8 cellular contexts compared by ENCODE assay signal in the genomic region with DNA sequence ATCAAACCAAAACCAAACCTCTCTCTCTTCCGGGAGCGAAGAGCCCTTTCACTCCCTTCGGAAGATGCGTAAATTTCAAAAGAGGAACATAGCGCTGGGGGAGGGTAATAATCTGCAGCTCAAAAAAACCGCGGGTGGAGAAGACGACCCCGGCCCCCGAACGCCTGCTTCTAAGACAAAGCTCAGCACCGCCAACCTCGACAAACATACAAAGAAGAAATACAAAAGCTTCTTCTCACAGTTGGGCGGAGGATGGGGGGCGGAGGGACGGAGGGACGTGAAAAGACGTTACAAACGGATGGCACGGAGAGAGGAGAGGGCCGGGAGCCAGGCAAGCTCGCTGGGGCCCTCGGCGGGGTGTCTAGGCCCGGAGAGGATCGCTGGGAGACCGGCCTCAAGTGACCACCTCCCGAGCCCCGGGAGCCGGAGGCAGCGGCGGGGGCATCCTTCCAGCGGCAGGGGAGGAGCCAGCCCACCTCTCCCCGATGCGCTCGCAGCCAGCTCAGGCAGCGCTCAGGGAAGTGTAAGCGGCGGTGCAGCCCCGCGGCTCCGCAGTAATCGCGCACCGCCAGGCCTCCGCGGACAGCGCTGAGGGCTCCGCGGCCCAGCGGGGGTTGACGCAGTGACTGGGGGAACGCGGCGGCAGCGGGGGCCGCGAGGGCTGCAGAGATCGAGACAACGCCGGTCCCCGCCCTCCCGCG. TPM values are rescaled to one million over a fixed set of nuclear protein-coding genes. Genes with fewer than 3 reads are reported as not detected.
DNase-seq lines count a peak whose midpoint lies in the region; ATAC-seq, FAIRE-seq and TF ChIP-seq lines count a peak whose summit lies in the region.

No MANE protein-coding gene starts in this region.

- H3K4me3 Mint-ChIP-seq in T-cell, result peak overlapping the region; percentile 91 to 99 (median 99)

- H3K36me3 ChIP-seq in GM12878 (ENCODE audit: control insufficient read depth in 2 of 2, insufficient read depth in 2 of 2, low read length in 1 of 2) (no peaks in the 10 kb centered on the region), iPS-18a (ENCODE audit: control insufficient read depth, low read depth, low read length) (no peaks in the 10 kb centered on the region)

- peaks cover 46% of the 10 kb centered on the region for H3K79me2 ChIP-seq in GM12878 (ENCODE audit: control insufficient read depth, insufficient read depth, low read length)

- H3K27ac Mint-ChIP-seq in T-cell, result peak overlapping the region; percentile 79 to 89

- H3K27me3 Mint-ChIP-seq in T-cell, result no peaks in the 10 kb centered on the region

- peak overlapping the region; percentile 98 for H3K4me3 ChIP-seq in GM12878
- H3K4me3 ChIP-seq in iPS-18a (ENCODE audit: low read length), result peak overlapping the region; percentile 69
- peak overlapping the region; percentile 84 for H3K4me3 ChIP-seq in skeletal muscle cell (ENCODE audit: low read depth, low read length)

- intact Hi-C loops in GM12878 (cut with micrococcal nuclease; ENCODE audit: unreplicated experiment), result loop anchor here (5.0 kb wide), 2 partner anchors 301 to 534 kb away; partner anchors contain the start of genes KDM7A and MRPS33

- no peaks in the 10 kb centered on the region for H3K27me3 ChIP-seq in GM12878 (replicated peaks in 1 of 2; ENCODE audit: control insufficient read depth in 2 of 2, insufficient read depth in 2 of 2, low read length in 1 of 2)
- no peaks in the 10 kb centered on the region for H3K27me3 ChIP-seq in iPS-18a (ENCODE audit: control insufficient read depth, insufficient read depth, low read length)

- H3K4me1 Mint-ChIP-seq in T-cell, result peaks cover 22 to 33% (median 33%) of the 10 kb centered on the region in 3 donors

- no peak for TF ChIP-seq CTCF in GM12878 (IDR thresholded peaks at IDR 0.05 in 2 of 3, conservative IDR thresholded peaks at IDR 0.05 in 1 of 3; ENCODE audit: control insufficient read depth in 2 of 3, extremely low read depth in 1 of 3, insufficient read depth in 1 of 3, low read depth in 3 of 3, low read length in 3 of 3)

- no peaks in the 10 kb centered on the region for H3K9me3 Mint-ChIP-seq in T-cell

- RAD21 ChIA-PET in GM12878 (lab: Charles Lee; ENCODE audit: unreplicated experiment), result interaction anchor here (0.7 to 2.0 kb wide), 7 partner anchors 11 to 534 kb away, joined by 3 to 8 read pairs (median 5); partner anchors contain the start of gene SLC37A3

- H3K27ac ChIP-seq in GM12878 (ENCODE audit: control insufficient read depth, insufficient read depth) (peak overlapping the region; percentile 76), iPS-18a (ENCODE audit: low read length) (peak overlapping the region; percentile 28)

- POLR2A ChIA-PET in T-cell (lab: Charles Lee) (interaction anchor here (0.6 to 0.7 kb wide), 5 partner anchors 24 to 990 kb away, joined by 3 to 7 read pairs (median 3); no protein-coding TSS in a partner anchor), GM12878 (lab: Charles Lee) (interaction anchor here (0.6 to 1.4 kb wide), 4 partner anchors 10 to 46 kb away, joined by 3 to 4 read pairs (median 3); no protein-coding TSS in a partner anchor)

- H4K20me1 ChIP-seq in GM12878 (ENCODE audit: control insufficient read depth, insufficient read depth), result peaks cover 4% of the 10 kb centered on the region

- H2AFZ ChIP-seq in GM12878 (ENCODE audit: control insufficient read depth, low read depth, low read length), result peak overlapping the region; percentile 48; the same call in 1 of the 2 replicates

- no peak for FAIRE-seq in GM12878 (lab: Jason Lieb, UNC)

- no peak for TF ChIP-seq RAD21 in GM12878 (IDR thresholded peaks at IDR 0.05; ENCODE audit: insufficient read depth, low read depth, low read length)

- WGBS in GM12878 (ENCODE audit: insufficient coverage, insufficient replicate concordance, low lambda C conversion rate, missing lambda C conversion rate), result under 1% methylated on average over 42 of the region's 64 CpGs

- ATAC-seq in GM21723 (IDR thresholded peaks at IDR 0.05; ENCODE audit: unreplicated experiment), result peak; percentile 27
- peak; percentile 42 to 52 (median 48) for ATAC-seq in T-cell (replicated peaks in 1 of 4)
- ATAC-seq in GM12878, result peak; percentile 54

- CTCF ChIA-PET in T-cell (lab: Charles Lee), result interaction anchor here (0.6 to 3.9 kb wide), 9 partner anchors 11 to 537 kb away, joined by 3 to 44 read pairs (median 6); partner anchors contain the start of gene MRPS33 (in 1 of the 2)
- CTCF ChIA-PET in GM12878 (lab: Yijun Ruan, JAX), result interaction anchor here (0.6 to 5.2 kb wide), 7 partner anchors 14 to 1044 kb away, joined by 3 to 67 read pairs (median 3); partner anchors contain the start of gene KDM7A

- peak overlapping the region; percentile 82 for H3K9ac ChIP-seq in GM12878 (ENCODE audit: control insufficient read depth, insufficient read depth, low read length)
- peak overlapping the region; percentile 79 for H3K9ac ChIP-seq in iPS-18a (ENCODE audit: low read length)

- peaks cover 4% of the 10 kb centered on the region for H3K36me3 Mint-ChIP-seq in T-cell

- peaks cover 13% of the 10 kb centered on the region for H3K4me1 ChIP-seq in GM12878 (ENCODE audit: control insufficient read depth, insufficient read depth, low read length)
- peaks cover 14% of the 10 kb centered on the region for H3K4me1 ChIP-seq in iPS-18a (ENCODE audit: control insufficient read depth, low read depth, low read length)

- no peak for TF ChIP-seq EP300 in GM12878 (IDR thresholded peaks at IDR 0.05; ENCODE audit: borderline replicate concordance in 1 of 2, control insufficient read depth in 1 of 2, low read depth in 2 of 2, low read length in 2 of 2)

- peak overlapping the region; percentile 90; the same call in 1 of the 2 replicates for H3K4me2 ChIP-seq in GM12878 (ENCODE audit: control insufficient read depth, insufficient read depth)

- SMC1A ChIA-PET in GM12878 (lab: Charles Lee; ENCODE audit: uncharacterized antibody, unreplicated experiment), result interaction anchor here (0.8 to 3.9 kb wide), 7 partner anchors 10 to 876 kb away, joined by 3 to 27 read pairs (median 3); no protein-coding TSS in a partner anchor

- H3K9me3 ChIP-seq in GM12878 (replicated peaks; ENCODE audit: control insufficient read depth, insufficient read depth, low read length), result no peaks in the 10 kb centered on the region
- no peaks in the 10 kb centered on the region for H3K9me3 ChIP-seq in iPS-18a (ENCODE audit: control insufficient read depth, low read depth, low read length)

- no peak for TF ChIP-seq POLR2A in GM12878 (IDR thresholded peaks at IDR 0.05; ENCODE audit: low read depth, low read length)

- DNase-seq in ELR (ENCODE audit: low read depth), result peak; percentile 53
- DNase-seq in KBM-7, result peak; percentile 82
- peak in 33 of 34 experiments; percentile 2 to 64 (median 35) for DNase-seq in T-cell
- no peak for DNase-seq in GM12878 (ENCODE audit: low read depth, low spot score)
- DNase-seq in skeletal muscle cell (ENCODE audit: low read depth), result peak; percentile 12
- DNase-seq in ecto neural progenitor cell (ENCODE audit: low spot score), result no peak

- no TSS peak for BruUV-seq in GM12878 (replicated peaks; lab: Mats Ljungman, UMichigan)

- in situ Hi-C loops in KBM-7 (cut with MboI; ENCODE audit: low pct_unique_long_range_greater_than_20kb, low sequenced_read_pairs), result no loop called here
- in situ Hi-C loops in GM12878 (cut with MboI), result no loop called here

TF ChIP-seq in GM12878, 131 proteins besides CTCF, POLR2A, EP300 and RAD21 (continues in another document):
- TF ChIP-seq CREB1 (IDR thresholded peaks at IDR 0.05; ENCODE audit: low read depth) (no peak), LARP7 (IDR thresholded peaks at IDR 0.05) (peak; percentile 84)
- TF ChIP-seq, protein P1, sequence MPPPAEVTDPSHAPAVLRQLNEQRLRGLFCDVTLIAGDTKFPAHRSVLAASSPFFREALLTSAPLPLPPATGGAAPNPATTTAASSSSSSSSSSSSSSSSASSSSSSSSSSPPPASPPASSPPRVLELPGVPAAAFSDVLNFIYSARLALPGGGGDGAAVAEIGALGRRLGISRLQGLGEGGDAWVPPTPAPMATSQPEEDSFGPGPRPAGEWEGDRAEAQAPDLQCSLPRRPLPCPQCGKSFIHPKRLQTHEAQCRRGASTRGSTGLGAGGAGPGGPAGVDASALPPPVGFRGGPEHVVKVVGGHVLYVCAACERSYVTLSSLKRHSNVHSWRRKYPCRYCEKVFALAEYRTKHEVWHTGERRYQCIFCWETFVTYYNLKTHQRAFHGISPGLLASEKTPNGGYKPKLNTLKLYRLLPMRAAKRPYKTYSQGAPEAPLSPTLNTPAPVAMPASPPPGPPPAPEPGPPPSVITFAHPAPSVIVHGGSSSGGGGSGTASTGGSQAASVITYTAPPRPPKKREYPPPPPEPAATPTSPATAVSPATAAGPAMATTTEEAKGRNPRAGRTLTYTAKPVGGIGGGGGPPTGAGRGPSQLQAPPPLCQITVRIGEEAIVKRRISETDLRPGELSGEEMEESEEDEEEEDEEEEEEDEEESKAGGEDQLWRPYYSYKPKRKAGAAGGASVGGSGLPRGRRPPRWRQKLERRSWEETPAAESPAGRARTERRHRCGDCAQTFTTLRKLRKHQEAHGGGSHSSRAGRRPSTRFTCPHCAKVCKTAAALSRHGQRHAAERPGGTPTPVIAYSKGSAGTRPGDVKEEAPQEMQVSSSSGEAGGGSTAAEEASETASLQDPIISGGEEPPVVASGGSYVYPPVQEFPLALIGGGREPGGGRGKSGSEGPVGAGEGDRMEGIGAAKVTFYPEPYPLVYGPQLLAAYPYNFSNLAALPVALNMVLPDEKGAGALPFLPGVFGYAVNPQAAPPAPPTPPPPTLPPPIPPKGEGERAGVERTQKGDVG (CRISPR knock-in tag; IDR thresholded peaks at IDR 0.05), result no peak

RNA-seq across cellular contexts. Expression of gene MKRN1, which starts 0.8 kb away (rescaled TPM):
- total RNA-seq in T-cell (100 to 1,000 TPM; 108 to 146 (median 137) TPM), GM12878 (2014; rRNA removed) (37.9 and 45.7 TPM in 2 replicates), GM12878 (2014; rRNA removed; fragmentation: Illumina TruSeq; extraction: Trizol) (55.1 and 55.3 TPM in 2 replicates), GM12878 (2021) (54.7 and 56.1 TPM in 2 replicates)
- 61.8 and 65.8 TPM in 2 replicates for total RNA-seq in GM12878 (2013; cell fraction: nucleolus; rRNA removed)
- 52.2 TPM for polyA plus RNA-seq in GM12878 (2011; ENCODE audit: low read depth)
- polyA plus RNA-seq in GM12878 (2011; rRNA removed) (61.3 and 73.4 TPM in 2 replicates), GM12878 (2014; fragmentation: Illumina TruSeq; extraction: Trizol) (59.5 and 85.1 TPM in 2 replicates), GM12878 (2014; fragmentation: Nextera tagmentation; extraction: Ambion mirVana) (10 to 100 TPM; 19.1 to 23.8 TPM), GM12878 (2014; rRNA removed) (34.3 and 38.8 TPM in 2 replicates), GM12878 (2016; fragmentation: Nextera tagmentation; extraction: Ambion mirVana) (10 to 100 TPM; 50.0 to 51.2 TPM)
- polyA plus RNA-seq in GM12878 (2011; cell fraction: cytosol; rRNA removed), result 46.5 and 52.2 TPM in 2 replicates
- polyA plus RNA-seq in GM12878 (2011; cell fraction: nucleus; rRNA removed), result 36.6 and 38.9 TPM in 2 replicates
- polyA plus RNA-seq in GM12878 (2012), result 60.7 and 69.3 TPM in 2 replicates
- polyA minus RNA-seq in GM12878 (2011; rRNA and poly(A)+ RNA removed), result 72.7 and 76.1 TPM in 2 replicates
- 29.9 and 32.6 TPM in 2 replicates for polyA minus RNA-seq in GM12878 (2011; cell fraction: cytosol; rRNA and poly(A)+ RNA removed)
- polyA minus RNA-seq in GM12878 (2011; cell fraction: nucleus; rRNA and poly(A)+ RNA removed), result 18.9 and 27.7 TPM in 2 replicates

Comparison
In these comparisons a context has a peak if more than half of its experiments do, and no peak if none do; other contexts are left out.
1. DNase-seq: peak in ELR (single experiment), KBM-7 (single experiment), T-cell (33 of 34) and skeletal muscle cell (single experiment); none in GM12878 (single experiment) and ecto neural progenitor cell (single experiment).
2. Peak in every context shown above with its lines, with median percentiles within 50 percentile points of each other: ATAC-seq and H3K4me3 ChIP-seq.